8 cellular contexts compared by ENCODE assay signal in the genomic region with DNA sequence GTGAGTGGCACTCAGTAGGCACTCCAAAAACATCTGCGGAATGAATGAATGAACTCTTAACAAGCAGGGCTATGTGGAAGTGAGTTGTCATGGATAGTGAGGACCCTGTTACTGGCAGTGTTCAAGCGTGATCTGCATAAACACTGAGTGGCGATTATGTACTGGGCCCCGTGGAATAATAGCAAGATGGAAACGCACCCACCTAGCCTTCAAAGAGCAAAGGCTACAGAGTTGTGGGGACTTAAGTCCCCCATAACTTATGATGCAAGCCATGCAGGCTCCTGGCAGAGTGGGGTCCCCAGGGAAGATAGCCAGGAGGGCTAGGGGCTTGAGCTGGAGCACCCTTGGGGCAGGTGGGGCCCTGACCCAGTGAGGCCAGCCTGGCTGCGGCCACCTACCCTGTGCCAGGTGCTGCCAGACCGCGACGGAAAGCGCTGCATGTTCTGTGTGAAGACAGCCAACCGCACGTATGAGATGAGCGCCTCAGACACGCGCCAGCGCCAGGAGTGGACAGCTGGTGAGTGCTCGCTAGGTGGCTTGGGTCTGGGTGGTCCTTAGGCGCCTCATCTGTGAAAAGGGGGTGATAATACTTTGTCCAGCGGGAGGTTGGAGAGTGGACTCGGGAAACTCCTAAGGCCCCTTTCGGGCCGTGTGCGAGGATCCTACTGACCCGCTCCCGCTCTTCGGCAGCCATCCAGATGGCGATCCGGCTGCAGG. TPM values are rescaled to one million over a fixed set of nuclear protein-coding genes. Genes with fewer than 3 reads are reported as not detected.
A peak's percentile ranks its signal among the peaks of the same experiment; 100 is the strongest.
DNase-seq lines count a peak whose midpoint lies in the region; ATAC-seq and TF ChIP-seq lines count a peak whose summit lies in the region.

No MANE protein-coding gene starts in this region.

- DNase-seq in NCI-H2227 (lab: John Stamatoyannopoulos, UW; ENCODE audit: unreplicated experiment), result peak; percentile 77
- DNase-seq in NCI-H2227 treated with DMSO at 0.1 percent for 48 hours (lab: John Stamatoyannopoulos, UW), result no peak
- no peak for DNase-seq in brain microvascular endothelial cell
- DNase-seq in kidney tubule cell (ENCODE audit: low spot score), result peak; percentile 20
- no peak for DNase-seq in suprapubic skin (ENCODE audit: low spot score in 2 of 2)
- DNase-seq in OCI-M2 (lab: John Stamatoyannopoulos, UW; ENCODE audit: unreplicated experiment), result no peak

- H3K4me3 ChIP-seq in brain microvascular endothelial cell (ENCODE audit: low read depth, low read length), result peak overlapping the region; percentile 56
- peak overlapping the region; percentile 54 for H3K4me3 ChIP-seq in suprapubic skin

- H3K36me3 ChIP-seq in brain microvascular endothelial cell (replicated peaks), result no peaks in the 10 kb centered on the region
- H3K36me3 ChIP-seq in suprapubic skin, result peaks cover 26% of the 10 kb centered on the region

- in situ Hi-C loops in brain microvascular endothelial cell (cut with HindIII; ENCODE audit: low pct_ligation_motif_present, low sequenced_read_pairs), result no loop called here

- TF ChIP-seq POLR2A in suprapubic skin (IDR thresholded peaks at IDR 0.05), result no peak

- no peak for TF ChIP-seq EP300 in suprapubic skin (IDR thresholded peaks at IDR 0.05)

- H3K27ac ChIP-seq in brain microvascular endothelial cell, result no peak overlapping the region
- no peak overlapping the region for H3K27ac ChIP-seq in suprapubic skin

- no peaks in the 10 kb centered on the region for H3K9me3 ChIP-seq in suprapubic skin

- WGBS in suprapubic skin, result 56% methylated on average over 10 of the region's 28 CpGs

- H3K27me3 ChIP-seq in brain microvascular endothelial cell (replicated peaks), result no peaks in the 10 kb centered on the region
- H3K27me3 ChIP-seq in suprapubic skin, result no peaks in the 10 kb centered on the region

- peaks cover 17% of the 10 kb centered on the region for H3K4me1 ChIP-seq in suprapubic skin

- ATAC-seq in HG03280 (IDR thresholded peaks at IDR 0.05; ENCODE audit: unreplicated experiment) (no peak), GM18511 (IDR thresholded peaks at IDR 0.05; ENCODE audit: unreplicated experiment) (no peak)

- TF ChIP-seq CTCF in brain microvascular endothelial cell (IDR thresholded peaks at IDR 0.05; ENCODE audit: low read depth, low read length, missing control alignments) (no peak), suprapubic skin (IDR thresholded peaks at IDR 0.05) (no peak)

RNA-seq across cellular contexts. Expression of gene DEF6, which starts 20.0 kb away (rescaled TPM):
- total RNA-seq in suprapubic skin, result 10 to 100 TPM; 28.0 to 99.9 (median 35.5) TPM

RNA-seq across cellular contexts. Expression of gene PPARD, which starts 24.7 kb away (rescaled TPM):
- total RNA-seq in suprapubic skin, result 10 to 100 TPM; 23.4 to 31.4 (median 26.9) TPM

RNA-seq across cellular contexts. Expression of gene ZNF76, which starts 58.1 kb away (rescaled TPM):
- 10 to 100 TPM; 19.6 to 52.5 (median 27.5) TPM for total RNA-seq in suprapubic skin

Comparison
In these comparisons a context has a peak if more than half of its experiments do, and no peak if none do; other contexts are left out.
1. DNase-seq: peak in NCI-H2227 (single experiment) and kidney tubule cell (single experiment); none in NCI-H2227 treated with DMSO at 0.1 percent for 48 hours (single experiment), brain microvascular endothelial cell (single experiment), suprapubic skin (0 of 2) and OCI-M2 (single experiment).